ENCODE assay signal across 8 cellular contexts in genomic region chr2:197378494-197378972, GRCh38. TPM values are rescaled to one million over a fixed set of nuclear protein-coding genes. Genes with fewer than 3 reads are reported as not detected.
DNase-seq lines count a peak whose midpoint lies in the region; ATAC-seq and TF ChIP-seq lines count a peak whose summit lies in the region.

No MANE protein-coding gene starts in this region.

- peaks cover 8% of the 10 kb centered on the region for H3F3A ChIP-seq in GM23248 (ENCODE audit: insufficient read depth)

- intact Hi-C loops in colonic mucosa (cut with DNase I) (loop anchor here (2.0 to 5.0 kb wide), 3 partner anchors 188 to 366 kb away; no protein-coding TSS in a partner anchor), lower lobe of right lung (cut with DNase I) (no loop called here)

- no peaks in the 10 kb centered on the region for H3K9me2 ChIP-seq in GM23248 (ENCODE audit: insufficient read depth)

- no peaks in the 10 kb centered on the region for H3K4me1 ChIP-seq in BE2C
- peaks cover 17% of the 10 kb centered on the region for H3K4me1 ChIP-seq in GM23248 (ENCODE audit: insufficient read depth)
- no peaks in the 10 kb centered on the region for H3K4me1 ChIP-seq in colonic mucosa
- H3K4me1 ChIP-seq in lower lobe of right lung: no peaks in the 10 kb centered on the region

- no peaks in the 10 kb centered on the region for H3K79me2 ChIP-seq in GM23248 (ENCODE audit: insufficient read depth)

- H3K9ac ChIP-seq in GM23248: no peak overlapping the region
- no peak overlapping the region for H3K9ac ChIP-seq in colonic mucosa (ENCODE audit: low read depth in 2 of 2, low read length in 2 of 2)

- no peaks in the 10 kb centered on the region for H4K20me1 ChIP-seq in GM23248 (ENCODE audit: insufficient read depth)

- TF ChIP-seq CTCF in BE2C (IDR thresholded peaks at IDR 0.05; ENCODE audit: low read depth, low read length) (peak; percentile 83), colonic mucosa (IDR thresholded peaks at IDR 0.05) (peak; percentile 63), lower lobe of right lung (IDR thresholded peaks at IDR 0.05) (peak; percentile 80)

- WGBS in GM23248 (ENCODE audit: low coverage in 1 of 2, low lambda C conversion rate in 2 of 2, missing lambda C conversion rate in 2 of 2), 2 experiments: 21 to 24% methylated on average over 11 of the region's 11 CpGs

- H3K9me3 ChIP-seq in BE2C (no peaks in the 10 kb centered on the region), GM23248 (ENCODE audit: low read depth) (no peaks in the 10 kb centered on the region), colonic mucosa (no peaks in the 10 kb centered on the region), lower lobe of right lung (no peaks in the 10 kb centered on the region)

- H2AFZ ChIP-seq in GM23248: peak overlapping the region; percentile 52

- H3K27ac ChIP-seq in GM23248: no peak overlapping the region
- H3K27ac ChIP-seq in colonic mucosa: no peak overlapping the region
- H3K27ac ChIP-seq in lower lobe of right lung: no peak overlapping the region

- peak; percentile 62 for DNase-seq in BE2C
- DNase-seq in GM23248: peak; percentile 67
- DNase-seq in NCI-H226: peak; percentile 5
- DNase-seq in activated CD4-positive, alpha-beta T cell treated with anti-CD3 and anti-CD28 coated beads for 48 hours: peak; percentile 72
- DNase-seq in colonic mucosa: peak; percentile 53
- DNase-seq in lower lobe of right lung: no peak
- DNase-seq in stimulated activated CD8-positive, alpha-beta memory T cell treated with anti-CD3 and anti-CD28 coated beads, Interleukin-12 subunit alpha, Interleukin-12 subunit beta, amount 100 ng/mL, for 24 hours (ENCODE audit: extremely low read depth): peak; percentile 3

- in situ Hi-C loops in GM23248 (cut with MboI): no loop called here

- H3K36me3 ChIP-seq in BE2C (no peaks in the 10 kb centered on the region), GM23248 (ENCODE audit: low read depth) (no peaks in the 10 kb centered on the region), colonic mucosa (no peaks in the 10 kb centered on the region), lower lobe of right lung (no peaks in the 10 kb centered on the region)

- H3K27me3 ChIP-seq in BE2C (no peaks in the 10 kb centered on the region), GM23248 (replicated peaks; ENCODE audit: insufficient read depth) (no peaks in the 10 kb centered on the region), colonic mucosa (no peaks in the 10 kb centered on the region), lower lobe of right lung (ENCODE audit: low read depth) (no peaks in the 10 kb centered on the region)

- H3K4me3 ChIP-seq in BE2C (ENCODE audit: low read depth, low read length) (peak overlapping the region; percentile 47), GM23248 (0 out of 2 replicates have a peak overlapping the region, but pooled peaks have one; percentile 12), colonic mucosa (no peak overlapping the region), lower lobe of right lung (no peak overlapping the region)

- ATAC-seq in lower lobe of right lung: peak; percentile 80 to 88
- no peak for ATAC-seq in GM21390 (IDR thresholded peaks at IDR 0.05; ENCODE audit: unreplicated experiment)

- peak overlapping the region; percentile 57 for H3K4me2 ChIP-seq in GM23248 (ENCODE audit: unreplicated experiment)

RNA-seq across cellular contexts. Expression of gene SF3B1, which starts 56.3 kb away (rescaled TPM):
- polyA plus RNA-seq in BE2C (2012; ENCODE audit: insufficient read depth, insufficient read length, low read depth): 246 TPM
- total RNA-seq in GM23248 (2014; rRNA removed; shearing (Covaris generic)): 216 and 288 TPM in 2 replicates
- 146 and 196 TPM in 2 replicates for polyA plus RNA-seq in GM23248 (2016; fragmentation: Nextera tagmentation; extraction: Ambion mirVana)
- total RNA-seq in colonic mucosa (100 to 1,000 TPM; 186 to 242 TPM), lower lobe of right lung (230 TPM)

Comparison
In these comparisons a context has a peak if more than half of its experiments do, and no peak if none do; other contexts are left out.
1. H3K4me3 ChIP-seq: peak in BE2C (single experiment) and GM23248 (single experiment); none in colonic mucosa (single experiment) and lower lobe of right lung (single experiment).
2. Peak in every context shown above with its lines, with median percentiles within 50 percentile points of each other: CTCF ChIP-seq.